Comparison of ENCODE assay signal across 26 cellular contexts in genomic region chr1:226880372-226881287, GRCh38. TPM values are rescaled to one million over a fixed set of nuclear protein-coding genes. Genes with fewer than 3 reads are reported as not detected.
DNase-seq lines count a peak whose midpoint lies in the region; ATAC-seq and TF ChIP-seq lines count a peak whose summit lies in the region.
"Had no signal": no experiment of that assay in that cellular context is flagged by ENCODE, and none has a peak within 500 bp of the region (broad histone marks: within the 10 kb centered on the region; RNA-seq: fewer than 3 reads in every experiment).

No MANE protein-coding gene starts in this region.

- no peak for TF ChIP-seq CTCF in CD4-positive, alpha-beta T cell (IDR thresholded peaks at IDR 0.05)

- no peak overlapping the region for H3K4me3 Mint-ChIP-seq in activated T-cell treated with anti-CD3 and anti-CD28 coated beads, Interleukin-2, amount 50 U/mL, for 24 hours
- H3K4me3 Mint-ChIP-seq in CD4-positive, alpha-beta T cell, result no peak overlapping the region
- no peak overlapping the region for H3K4me3 Mint-ChIP-seq in activated T-helper 17 cell treated with anti-CD3 and anti-CD28 coated beads, Interleukin-2, amount 50 U/mL, for 72 hours
- no peak overlapping the region for H3K4me3 Mint-ChIP-seq in stimulated activated effector memory CD8-positive, alpha-beta T cell treated with anti-CD3 and anti-CD28 coated beads, Interleukin-12 subunit alpha, Interleukin-12 subunit beta, amount 100 ng/mL, for 72 hours
- H3K4me3 Mint-ChIP-seq: CD8-positive, alpha-beta T cell had no signal

- H3K9me3 Mint-ChIP-seq in activated T-cell treated with anti-CD3 and anti-CD28 coated beads, Interleukin-2, amount 50 U/mL, for 24 hours, result no peaks in the 10 kb centered on the region
- no peaks in the 10 kb centered on the region for H3K9me3 Mint-ChIP-seq in CD4-positive, alpha-beta T cell
- no peaks in the 10 kb centered on the region for H3K9me3 Mint-ChIP-seq in activated T-helper 17 cell treated with anti-CD3 and anti-CD28 coated beads, Interleukin-2, amount 50 U/mL, for 72 hours
- H3K9me3 Mint-ChIP-seq in stimulated activated effector memory CD8-positive, alpha-beta T cell treated with anti-CD3 and anti-CD28 coated beads, Interleukin-12 subunit alpha, Interleukin-12 subunit beta, amount 100 ng/mL, for 72 hours, result no peaks in the 10 kb centered on the region
- H3K9me3 Mint-ChIP-seq: CD8-positive, alpha-beta T cell had no signal

- H3K27ac Mint-ChIP-seq in activated T-cell treated with anti-CD3 and anti-CD28 coated beads, Interleukin-2, amount 50 U/mL, for 24 hours, result peak overlapping the region; percentile 97
- peak overlapping the region; percentile 6 for H3K27ac Mint-ChIP-seq in CD4-positive, alpha-beta T cell
- peak overlapping the region; percentile 83 for H3K27ac Mint-ChIP-seq in activated T-helper 17 cell treated with anti-CD3 and anti-CD28 coated beads, Interleukin-2, amount 50 U/mL, for 72 hours
- H3K27ac Mint-ChIP-seq in stimulated activated effector memory CD8-positive, alpha-beta T cell treated with anti-CD3 and anti-CD28 coated beads, Interleukin-12 subunit alpha, Interleukin-12 subunit beta, amount 100 ng/mL, for 72 hours, result peak overlapping the region; percentile 96
- H3K27ac Mint-ChIP-seq: CD8-positive, alpha-beta T cell had no signal

- H3K27me3 ChIP-seq in CD4-positive, alpha-beta T cell (ENCODE audit: control insufficient read depth, insufficient read depth, low read length), result no peaks in the 10 kb centered on the region
- H3K27me3 ChIP-seq: ascending aorta, foreskin keratinocyte, uterus had no signal

- no peak overlapping the region for H3K27ac ChIP-seq in CD4-positive, alpha-beta T cell (ENCODE audit: low read depth, low read length)
- H3K27ac ChIP-seq: ascending aorta, foreskin keratinocyte, lower lobe of right lung, uterus had no signal

- H3K27me3 Mint-ChIP-seq in activated T-cell treated with anti-CD3 and anti-CD28 coated beads, Interleukin-2, amount 50 U/mL, for 24 hours, result no peaks in the 10 kb centered on the region
- H3K27me3 Mint-ChIP-seq in CD4-positive, alpha-beta T cell, result no peaks in the 10 kb centered on the region
- H3K27me3 Mint-ChIP-seq in activated T-helper 17 cell treated with anti-CD3 and anti-CD28 coated beads, Interleukin-2, amount 50 U/mL, for 72 hours, result no peaks in the 10 kb centered on the region

- ATAC-seq in CD4-positive, alpha-beta T cell (ENCODE audit: poor library complexity), result no peak
- ATAC-seq in activated T-helper 17 cell treated with anti-CD3 and anti-CD28 coated beads, Interleukin-2, amount 50 U/mL, for 72 hours (replicated peaks), result no peak
- no peak for ATAC-seq in stimulated activated effector memory CD8-positive, alpha-beta T cell treated with anti-CD3 and anti-CD28 coated beads, Interleukin-12 subunit alpha, Interleukin-12 subunit beta, amount 100 ng/mL, for 72 hours
- ATAC-seq in HG03520 (IDR thresholded peaks at IDR 0.05; ENCODE audit: unreplicated experiment) (no peak), HG03097 (IDR thresholded peaks at IDR 0.05; ENCODE audit: low FRiP score, unreplicated experiment) (no peak)
- ATAC-seq: CD8-positive, alpha-beta T cell; foreskin keratinocyte; lower lobe of right lung had no signal

- intact Hi-C loops in CD4-positive, alpha-beta T cell (cut with DNase I, micrococcal nuclease), result no loop called here

- H3K36me3 Mint-ChIP-seq in activated T-cell treated with anti-CD3 and anti-CD28 coated beads, Interleukin-2, amount 50 U/mL, for 24 hours (ENCODE audit: low read depth), result peaks cover 5% of the 10 kb centered on the region
- no peaks in the 10 kb centered on the region for H3K36me3 Mint-ChIP-seq in CD4-positive, alpha-beta T cell (ENCODE audit: low read depth)
- no peaks in the 10 kb centered on the region for H3K36me3 Mint-ChIP-seq in activated T-helper 17 cell treated with anti-CD3 and anti-CD28 coated beads, Interleukin-2, amount 50 U/mL, for 72 hours (ENCODE audit: low read depth)
- H3K36me3 Mint-ChIP-seq in stimulated activated effector memory CD8-positive, alpha-beta T cell treated with anti-CD3 and anti-CD28 coated beads, Interleukin-12 subunit alpha, Interleukin-12 subunit beta, amount 100 ng/mL, for 72 hours, result peaks cover 20% of the 10 kb centered on the region

- peaks cover 46% of the 10 kb centered on the region for H3K4me1 Mint-ChIP-seq in activated T-cell treated with anti-CD3 and anti-CD28 coated beads, Interleukin-2, amount 50 U/mL, for 24 hours (ENCODE audit: low read depth)
- peaks cover 36% of the 10 kb centered on the region for H3K4me1 Mint-ChIP-seq in CD4-positive, alpha-beta T cell (ENCODE audit: low read depth)
- peaks cover 26% of the 10 kb centered on the region for H3K4me1 Mint-ChIP-seq in activated T-helper 17 cell treated with anti-CD3 and anti-CD28 coated beads, Interleukin-2, amount 50 U/mL, for 72 hours
- peaks cover 46% of the 10 kb centered on the region for H3K4me1 Mint-ChIP-seq in stimulated activated effector memory CD8-positive, alpha-beta T cell treated with anti-CD3 and anti-CD28 coated beads, Interleukin-12 subunit alpha, Interleukin-12 subunit beta, amount 100 ng/mL, for 72 hours

- POLR2A ChIA-PET in CD4-positive, alpha-beta T cell (lab: Charles Lee), result no interaction called here

- DNase-seq in activated T-cell treated with anti-CD3 and anti-CD28 coated beads, Interleukin-2, amount 50 U/mL, for 24 hours, result no peak
- no peak for DNase-seq in activated T-cell treated with anti-CD3 and anti-CD28 coated beads for 4 hours
- no peak for DNase-seq in CD4-positive, alpha-beta T cell
- DNase-seq in stimulated activated effector memory CD8-positive, alpha-beta T cell treated with anti-CD3 and anti-CD28 coated beads, Interleukin-12 subunit alpha, Interleukin-12 subunit beta, amount 100 ng/mL, for 72 hours (ENCODE audit: low spot score in 2 of 2), result no peak
- DNase-seq in activated CD8-positive, alpha-beta memory T cell treated with anti-CD3 and anti-CD28 coated beads, Interleukin-2, amount 50 U/mL, for 48 hours, result no peak
- DNase-seq: ACHN; activated CD4-positive, CD25-positive, alpha-beta regulatory T cell; activated gamma-delta T cell; CD8-positive, alpha-beta T cell; DND-41; erythroblast; foreskin keratinocyte; hypothalamus; islet precursor cell; lower lobe of right lung; NCI-H187 treated with DMSO at 0.1 percent for 48 hours; NCI-H345; nucleus accumbens; retina; stimulated activated CD4-positive, alpha-beta T cell treated with anti-CD3 and anti-CD28 coated beads, Interleukin-4, amount 100 ng/mL, for 4 hours; substantia nigra; uterus had no signal

- no peaks in the 10 kb centered on the region for H3K9me3 ChIP-seq in CD4-positive, alpha-beta T cell (ENCODE audit: control insufficient read depth, low read length)
- H3K9me3 ChIP-seq: ascending aorta, lower lobe of right lung, uterus had no signal

- CTCF ChIA-PET in CD4-positive, alpha-beta T cell (lab: Charles Lee), result no interaction called here

RNA-seq across cellular contexts. Expression of gene PSEN2, which starts 10.2 kb away (rescaled TPM):
- 1 to 10 TPM in 1 of 2 experiments, under 1 TPM in 1; 0.81 to 1.2 TPM for total RNA-seq in CD4-positive, alpha-beta T cell
- 10 to 100 TPM in 1 of 2 donors, 1 to 10 TPM in 1; 8.2 to 11.0 TPM for total RNA-seq in activated T-helper 17 cell treated with anti-CD3 and anti-CD28 coated beads, Interleukin-2, amount 50 U/mL, for 72 hours

RNA-seq across cellular contexts. Expression of gene COQ8A, which starts 59.5 kb away (rescaled TPM):
- 10 to 100 TPM; 55.0 to 56.0 TPM for total RNA-seq in CD4-positive, alpha-beta T cell
- total RNA-seq in activated T-helper 17 cell treated with anti-CD3 and anti-CD28 coated beads, Interleukin-2, amount 50 U/mL, for 72 hours, result 10 to 100 TPM; 28.8 to 43.1 TPM

Comparison
In these comparisons a context has a peak if more than half of its experiments do, and no peak if none do; other contexts are left out.
1. H3K27ac Mint-ChIP-seq: peak in every context shown above with its lines; median percentile 97 in activated T-cell treated with anti-CD3 and anti-CD28 coated beads, Interleukin-2, amount 50 U/mL, for 24 hours; 96 in stimulated activated effector memory CD8-positive, alpha-beta T cell treated with anti-CD3 and anti-CD28 coated beads, Interleukin-12 subunit alpha, Interleukin-12 subunit beta, amount 100 ng/mL, for 72 hours; 83 in activated T-helper 17 cell treated with anti-CD3 and anti-CD28 coated beads, Interleukin-2, amount 50 U/mL, for 72 hours; 6 in CD4-positive, alpha-beta T cell.
2. RNA of gene PSEN2, which starts 10.2 kb away (total RNA-seq): 8.2 to 11.0 TPM in activated T-helper 17 cell treated with anti-CD3 and anti-CD28 coated beads, Interleukin-2, amount 50 U/mL, for 72 hours; 0.81 to 1.2 TPM in CD4-positive, alpha-beta T cell; every median in the first group is over 4 times any median in the second.